12 cellular contexts compared by ENCODE assay signal in genomic region chr3:149572796-149573414, GRCh38.
DNase-seq lines count a peak whose midpoint lies in the region; ATAC-seq, FAIRE-seq and TF ChIP-seq lines count a peak whose summit lies in the region.
"Had no signal": no experiment of that assay in that cellular context is flagged by ENCODE, and none has a peak within 500 bp of the region (broad histone marks: within the 10 kb centered on the region; RNA-seq: fewer than 3 reads in every experiment).

No MANE protein-coding gene starts in this region.

- peak overlapping the region; percentile 91 for H3K27ac Mint-ChIP-seq in astrocyte (ENCODE audit: unreplicated experiment)
- H3K27ac Mint-ChIP-seq: WTC11 had no signal

- no peaks in the 10 kb centered on the region for H3K9me3 Mint-ChIP-seq in astrocyte (ENCODE audit: unreplicated experiment)
- H3K9me3 Mint-ChIP-seq: WTC11 had no signal

- peak in 1 of 8 donors; percentile 51 for ATAC-seq in heart right ventricle
- no peak for ATAC-seq in sciatic nerve
- no peak for ATAC-seq in esophagus mucosa
- ATAC-seq: pancreas, WTC11 had no signal

- H3K9me3 ChIP-seq in astrocyte (ENCODE audit: insufficient read depth, low read depth, low read length) = no peaks in the 10 kb centered on the region
- H3K9me3 ChIP-seq in heart right ventricle = no peaks in the 10 kb centered on the region
- no peaks in the 10 kb centered on the region for H3K9me3 ChIP-seq in suprapubic skin
- H3K9me3 ChIP-seq: pancreas had no signal

- H3K27ac ChIP-seq in astrocyte (ENCODE audit: low read depth, low read length) = peak overlapping the region; percentile 84
- peak overlapping the region in 7 of 10 donors; percentile 22 to 93 (median 85) for H3K27ac ChIP-seq in heart right ventricle
- H3K27ac ChIP-seq in suprapubic skin = peak overlapping the region; percentile 50
- H3K27ac ChIP-seq: pancreas had no signal

- H3K36me3 ChIP-seq in astrocyte (ENCODE audit: insufficient read depth, low read length) (peaks cover 20% of the 10 kb centered on the region), heart right ventricle (peaks cover 0 to 39% (median 0%) of the 10 kb centered on the region in 9 donors), suprapubic skin (peaks cover 3% of the 10 kb centered on the region)
- H3K36me3 ChIP-seq: pancreas had no signal

- H3K4me1 ChIP-seq in astrocyte (ENCODE audit: insufficient read depth, low read length) (peaks cover 53% of the 10 kb centered on the region), heart right ventricle (peaks cover 6 to 82% (median 70%) of the 10 kb centered on the region in 9 donors), suprapubic skin (peaks cover 54% of the 10 kb centered on the region)

- no peak overlapping the region for H2AFZ ChIP-seq in astrocyte (ENCODE audit: low read depth, low read length)

- H3K79me2 ChIP-seq in astrocyte (ENCODE audit: insufficient read depth, low read length) = peaks cover 68% of the 10 kb centered on the region

- H4K20me1 ChIP-seq in astrocyte (ENCODE audit: insufficient read depth, low read length) = no peaks in the 10 kb centered on the region

- no peaks in the 10 kb centered on the region for H3K27me3 ChIP-seq in astrocyte (ENCODE audit: insufficient read depth, low read length)
- H3K27me3 ChIP-seq in heart right ventricle = no peaks in the 10 kb centered on the region
- H3K27me3 ChIP-seq in suprapubic skin = no peaks in the 10 kb centered on the region
- H3K27me3 ChIP-seq: pancreas had no signal

- peak; percentile 69 for DNase-seq in HS-27A (ENCODE audit: low read depth)
- peak; percentile 85 for DNase-seq in astrocyte (ENCODE audit: low read depth)
- DNase-seq in heart right ventricle = no peak
- DNase-seq in suprapubic skin (ENCODE audit: low spot score in 2 of 2) = no peak
- no peak for DNase-seq in NCI-H526 (lab: John Stamatoyannopoulos, UW)
- no peak for DNase-seq in sciatic nerve (ENCODE audit: low spot score)
- DNase-seq in NCI-H2171 treated with DMSO at 0.1 percent for 48 hours (lab: John Stamatoyannopoulos, UW) = no peak
- DNase-seq: activated effector memory CD4-positive, alpha-beta T cell treated with Interleukin-2 at 50 U/mL for 16 hours; NCI-H1694; pancreas had no signal

- peak overlapping the region; percentile 50 for H3K9ac ChIP-seq in astrocyte (ENCODE audit: low read length)

- TF ChIP-seq POLR2A in suprapubic skin (IDR thresholded peaks at IDR 0.05) = no peak

- H3K36me3 Mint-ChIP-seq in astrocyte (ENCODE audit: low read depth, unreplicated experiment) = peaks cover 2% of the 10 kb centered on the region

- H3K27me3 Mint-ChIP-seq in astrocyte (ENCODE audit: low read depth, unreplicated experiment) = no peaks in the 10 kb centered on the region

- intact Hi-C loops in heart right ventricle (cut with DNase I) = loop anchor here in 3 of 10 donors (5.0 to 10.0 kb wide), 2 partner anchors 82 to 144 kb away; partner anchors contain the start of gene WWTR1 (in 2 of the 3)
- intact Hi-C loops in sciatic nerve (cut with DNase I) = no loop called here

- H3K4me2 ChIP-seq in astrocyte (ENCODE audit: low read length) = peak overlapping the region; percentile 37

- H3K4me1 Mint-ChIP-seq in astrocyte (ENCODE audit: low read depth, unreplicated experiment) = peaks cover 56% of the 10 kb centered on the region

- no peak for TF ChIP-seq CTCF in astrocyte (IDR thresholded peaks at IDR 0.05; ENCODE audit: insufficient read depth, low read depth, low read length)
- no peak for TF ChIP-seq CTCF in heart right ventricle (IDR thresholded peaks at IDR 0.05)
- no peak for TF ChIP-seq CTCF in suprapubic skin (IDR thresholded peaks at IDR 0.05)

- FAIRE-seq in astrocyte (lab: Jason Lieb, UNC) = no peak
- FAIRE-seq: pancreas had no signal

- TF ChIP-seq EP300 in suprapubic skin (IDR thresholded peaks at IDR 0.05) = no peak

- no peak overlapping the region for H3K4me3 Mint-ChIP-seq in astrocyte (ENCODE audit: unreplicated experiment)
- H3K4me3 Mint-ChIP-seq: WTC11 had no signal

- H3K4me3 ChIP-seq in astrocyte (ENCODE audit: insufficient read depth, low read depth, low read length) (no peak overlapping the region), heart right ventricle (no peak overlapping the region), suprapubic skin (no peak overlapping the region)
- H3K4me3 ChIP-seq: pancreas had no signal

- 79 to 84% methylated on average over 6 of the region's 6 CpGs for WGBS in heart right ventricle, 2 donors
- 53% methylated on average over 6 of the region's 6 CpGs for WGBS in suprapubic skin

Comparison
In these comparisons a context has a peak if more than half of its experiments do, and no peak if none do; other contexts are left out.
1. DNase-seq: peak in HS-27A (single experiment) and astrocyte (single experiment); none in heart right ventricle (0 of 2), suprapubic skin (0 of 2), NCI-H526 (0 of 2), sciatic nerve (single experiment) and NCI-H2171 treated with DMSO at 0.1 percent for 48 hours (single experiment).
2. Peak in every context shown above with its lines, with median percentiles within 50 percentile points of each other: H3K27ac ChIP-seq.